Comparison of ENCODE assay signal across 9 cellular contexts in genomic region chr14:105486974-105487448, GRCh38. TPM values are rescaled to one million over a fixed set of nuclear protein-coding genes. Genes with fewer than 3 reads are reported as not detected.
DNase-seq lines count a peak whose midpoint lies in the region; ATAC-seq, FAIRE-seq and TF ChIP-seq lines count a peak whose summit lies in the region.
"Had no signal": no experiment of that assay in that cellular context is flagged by ENCODE, and none has a peak within 500 bp of the region (broad histone marks: within the 10 kb centered on the region; RNA-seq: fewer than 3 reads in every experiment).

No MANE protein-coding gene starts in this region.

- no peak overlapping the region for H3K27ac ChIP-seq in keratinocyte (ENCODE audit: control insufficient read depth, insufficient read depth, low read length)

- peak overlapping the region in 1 of 3 experiments; percentile 7 for H3K4me3 ChIP-seq in keratinocyte (ENCODE audit: control insufficient read depth in 2 of 3, extremely low read depth in 1 of 3, insufficient read depth in 2 of 3, low read depth in 1 of 3, low read length in 3 of 3)

- dilution Hi-C loops in keratinocyte (cut with MboI; ENCODE audit: extremely low pct_ligation_motif_present, low sequenced_read_pairs), result no loop called here

- peaks cover 31% of the 10 kb centered on the region for H3K4me1 ChIP-seq in keratinocyte (ENCODE audit: control insufficient read depth, extremely low read depth, insufficient read depth, low read length)

- peak overlapping the region; percentile 92 for H3K27ac Mint-ChIP-seq in activated T-helper 17 cell treated with anti-CD3 and anti-CD28 coated beads, Interleukin-2, amount 50 U/mL, for 72 hours
- H3K27ac Mint-ChIP-seq in stimulated activated naive CD8-positive, alpha-beta T cell treated with anti-CD3 and anti-CD28 coated beads, Interleukin-15, Interleukin-2, amounts not matched to agents 100 ng/mL and 50 ng/mL, for 24 hours, result no peak overlapping the region

- no peak for FAIRE-seq in keratinocyte (lab: Jason Lieb, UNC)

- peaks cover 22% of the 10 kb centered on the region for H3K4me1 Mint-ChIP-seq in activated T-helper 17 cell treated with anti-CD3 and anti-CD28 coated beads, Interleukin-2, amount 50 U/mL, for 72 hours
- H3K4me1 Mint-ChIP-seq in stimulated activated naive CD8-positive, alpha-beta T cell treated with anti-CD3 and anti-CD28 coated beads, Interleukin-15, Interleukin-2, amounts not matched to agents 100 ng/mL and 50 ng/mL, for 24 hours (ENCODE audit: low read depth), result peaks cover 44% of the 10 kb centered on the region

- no peaks in the 10 kb centered on the region for H3K79me2 ChIP-seq in keratinocyte (ENCODE audit: control insufficient read depth, insufficient read depth, low read length)

- H3K9me1 ChIP-seq in keratinocyte (ENCODE audit: control insufficient read depth, extremely low read depth, insufficient read depth, low read length), result no peaks in the 10 kb centered on the region

- H3K9me3 ChIP-seq in keratinocyte (ENCODE audit: control insufficient read depth, low read depth, low read length), result no peaks in the 10 kb centered on the region

- H3K9ac ChIP-seq in keratinocyte (ENCODE audit: control insufficient read depth, extremely low read depth, insufficient read depth, low read length), result no peak overlapping the region

- peaks cover 35% of the 10 kb centered on the region for H3K27me3 ChIP-seq in keratinocyte (ENCODE audit: control insufficient read depth, extremely low read depth, insufficient read depth, low read length)

- TF ChIP-seq CTCF in keratinocyte (optimal IDR thresholded peaks at IDR 0.05 in 1 of 3, IDR thresholded peaks at IDR 0.05 in 1 of 3, conservative IDR thresholded peaks at IDR 0.05 in 1 of 3; ENCODE audit: extremely low read depth in 1 of 3, insufficient read depth in 2 of 3, low read length in 3 of 3), result no peak

- no peaks in the 10 kb centered on the region for H3K27me3 Mint-ChIP-seq in activated T-helper 17 cell treated with anti-CD3 and anti-CD28 coated beads, Interleukin-2, amount 50 U/mL, for 72 hours
- no peaks in the 10 kb centered on the region for H3K27me3 Mint-ChIP-seq in stimulated activated naive CD8-positive, alpha-beta T cell treated with anti-CD3 and anti-CD28 coated beads, Interleukin-15, Interleukin-2, amounts not matched to agents 100 ng/mL and 50 ng/mL, for 24 hours

- H3K36me3 ChIP-seq in keratinocyte (ENCODE audit: control insufficient read depth in 2 of 2, extremely low read depth in 1 of 2, insufficient read depth in 2 of 2, low read length in 2 of 2), result no peaks in the 10 kb centered on the region

- no peak for ATAC-seq in activated T-helper 17 cell treated with anti-CD3 and anti-CD28 coated beads, Interleukin-2, amount 50 U/mL, for 72 hours (replicated peaks)
- ATAC-seq in HG03442 (IDR thresholded peaks at IDR 0.05; ENCODE audit: unreplicated experiment), result no peak
- ATAC-seq: activated naive CD4-positive, alpha-beta T cell treated with anti-CD3 and anti-CD28 coated beads, Interleukin-2, amount 50 U/mL, for 72 hours had no signal

- no peak overlapping the region for H2AFZ ChIP-seq in keratinocyte (ENCODE audit: control insufficient read depth, low read length)

- H4K20me1 ChIP-seq in keratinocyte (ENCODE audit: control insufficient read depth, extremely low read depth, insufficient read depth, low read length), result peaks cover 3% of the 10 kb centered on the region

- no peaks in the 10 kb centered on the region for H3K9me3 Mint-ChIP-seq in activated T-helper 17 cell treated with anti-CD3 and anti-CD28 coated beads, Interleukin-2, amount 50 U/mL, for 72 hours
- H3K9me3 Mint-ChIP-seq in stimulated activated naive CD8-positive, alpha-beta T cell treated with anti-CD3 and anti-CD28 coated beads, Interleukin-15, Interleukin-2, amounts not matched to agents 100 ng/mL and 50 ng/mL, for 24 hours, result no peaks in the 10 kb centered on the region
- H3K9me3 Mint-ChIP-seq: activated naive CD4-positive, alpha-beta T cell treated with anti-CD3 and anti-CD28 coated beads, Interleukin-2, amount 50 U/mL, for 72 hours had no signal

- peak overlapping the region; percentile 48 for H3K4me2 ChIP-seq in keratinocyte (ENCODE audit: control insufficient read depth, extremely low read depth, insufficient read depth, low read depth, low read length)

- H3K36me3 Mint-ChIP-seq in activated T-helper 17 cell treated with anti-CD3 and anti-CD28 coated beads, Interleukin-2, amount 50 U/mL, for 72 hours (ENCODE audit: low read depth), result peaks cover 33% of the 10 kb centered on the region
- H3K36me3 Mint-ChIP-seq in stimulated activated naive CD8-positive, alpha-beta T cell treated with anti-CD3 and anti-CD28 coated beads, Interleukin-15, Interleukin-2, amounts not matched to agents 100 ng/mL and 50 ng/mL, for 24 hours (ENCODE audit: low read depth), result no peaks in the 10 kb centered on the region

- H3K4me3 Mint-ChIP-seq in activated T-helper 17 cell treated with anti-CD3 and anti-CD28 coated beads, Interleukin-2, amount 50 U/mL, for 72 hours, result peak overlapping the region; percentile 86
- H3K4me3 Mint-ChIP-seq in stimulated activated naive CD8-positive, alpha-beta T cell treated with anti-CD3 and anti-CD28 coated beads, Interleukin-15, Interleukin-2, amounts not matched to agents 100 ng/mL and 50 ng/mL, for 24 hours, result peak overlapping the region; percentile 84

- DNase-seq in activated T-cell treated with anti-CD3 and anti-CD28 coated beads for 1 hour (ENCODE audit: low read depth) (peak; percentile 57), activated T-cell treated with anti-CD3 and anti-CD28 coated beads for 4 hours (no peak), keratinocyte (ENCODE audit: low read depth, low spot score) (no peak), iPS-NIHi11 (ENCODE audit: low spot score) (no peak), EL (no peak)

RNA-seq across cellular contexts. Expression of gene CRIP1, which starts 0.3 kb away (rescaled TPM):
- 100 to 1,000 TPM; 271 to 358 TPM for total RNA-seq in activated T-helper 17 cell treated with anti-CD3 and anti-CD28 coated beads, Interleukin-2, amount 50 U/mL, for 72 hours
- polyA plus RNA-seq in keratinocyte, result 1.1 to 1.7 TPM (median 1.3 TPM) in 3 replicates
- polyA plus RNA-seq in keratinocyte (2011; ENCODE audit: low read depth), result not detected
- polyA plus RNA-seq in keratinocyte (2011; cell fraction: cytosol; rRNA removed), result 0.23 and 1.0 TPM in 2 replicates
- 0.27 and 0.85 TPM in 2 replicates for polyA plus RNA-seq in keratinocyte (2011; cell fraction: nucleus; rRNA removed)
- 2.2 TPM in 1 of 2 replicates, not detected in the other for polyA plus RNA-seq in keratinocyte (2012; ENCODE audit: low replicate concordance)
- polyA minus RNA-seq in keratinocyte, result not detected in 3 replicates
- not detected for polyA minus RNA-seq in keratinocyte (2011; cell fraction: cytosol; rRNA and poly(A)+ RNA removed)
- polyA minus RNA-seq in keratinocyte (2011; cell fraction: nucleus; rRNA and poly(A)+ RNA removed), result 1.8 TPM in 1 of 2 replicates, not detected in the other

RNA-seq across cellular contexts. Expression of gene TEDC1, which starts 4.0 kb away (rescaled TPM):
- total RNA-seq in activated T-helper 17 cell treated with anti-CD3 and anti-CD28 coated beads, Interleukin-2, amount 50 U/mL, for 72 hours, result 10 to 100 TPM; 23.3 to 39.1 TPM
- polyA plus RNA-seq in keratinocyte, result 4.2 to 5.0 TPM (median 5.0 TPM) in 3 replicates
- polyA plus RNA-seq in keratinocyte (2011; ENCODE audit: low read depth), result 0.85 TPM
- polyA plus RNA-seq in keratinocyte (2011; cell fraction: cytosol; rRNA removed), result 1.6 and 5.4 TPM in 2 replicates
- polyA plus RNA-seq in keratinocyte (2011; cell fraction: nucleus; rRNA removed), result 5.5 and 5.6 TPM in 2 replicates
- polyA plus RNA-seq in keratinocyte (2012; ENCODE audit: low replicate concordance), result 2.0 and 10.5 TPM in 2 replicates
- 2.0 to 6.2 TPM (median 3.5 TPM) in 3 replicates for polyA minus RNA-seq in keratinocyte
- polyA minus RNA-seq in keratinocyte (2011; cell fraction: cytosol; rRNA and poly(A)+ RNA removed), result 8.6 TPM
- polyA minus RNA-seq in keratinocyte (2011; cell fraction: nucleus; rRNA and poly(A)+ RNA removed), result 2.7 and 3.4 TPM in 2 replicates

RNA-seq across cellular contexts. Expression of gene CRIP2, which starts 12.4 kb away (rescaled TPM):
- 1 to 10 TPM in 1 of 2 donors, under 1 TPM in 1; 0.97 to 2.2 TPM for total RNA-seq in activated T-helper 17 cell treated with anti-CD3 and anti-CD28 coated beads, Interleukin-2, amount 50 U/mL, for 72 hours
- 4.8 to 12.7 TPM (median 5.7 TPM) in 3 replicates for polyA plus RNA-seq in keratinocyte
- 0.61 TPM for polyA plus RNA-seq in keratinocyte (2011; ENCODE audit: low read depth)
- polyA plus RNA-seq in keratinocyte (2011; cell fraction: cytosol; rRNA removed), result 3.7 and 13.9 TPM in 2 replicates
- polyA plus RNA-seq in keratinocyte (2011; cell fraction: nucleus; rRNA removed), result 5.7 and 7.8 TPM in 2 replicates
- 6.0 and 8.3 TPM in 2 replicates for polyA plus RNA-seq in keratinocyte (2012; ENCODE audit: low replicate concordance)
- polyA minus RNA-seq in keratinocyte, result 1.2 to 5.3 TPM (median 3.8 TPM) in 3 replicates
- 18.0 TPM for polyA minus RNA-seq in keratinocyte (2011; cell fraction: cytosol; rRNA and poly(A)+ RNA removed)
- polyA minus RNA-seq in keratinocyte (2011; cell fraction: nucleus; rRNA and poly(A)+ RNA removed), result 1.6 and 3.7 TPM in 2 replicates

RNA-seq across cellular contexts. Expression of gene TMEM121, which starts 39.4 kb away (rescaled TPM):
- total RNA-seq in activated T-helper 17 cell treated with anti-CD3 and anti-CD28 coated beads, Interleukin-2, amount 50 U/mL, for 72 hours, result 10 to 100 TPM in 1 of 2 donors, 1 to 10 TPM in 1; 2.5 to 12.3 TPM
- 0.18 to 0.31 TPM (median 0.23 TPM) in 3 replicates for polyA plus RNA-seq in keratinocyte
- polyA plus RNA-seq in keratinocyte (2011; ENCODE audit: low read depth), result not detected
- polyA plus RNA-seq in keratinocyte (2011; cell fraction: cytosol; rRNA removed), result 0.05 and 0.53 TPM in 2 replicates
- polyA plus RNA-seq in keratinocyte (2011; cell fraction: nucleus; rRNA removed), result 0.14 and 0.20 TPM in 2 replicates
- polyA plus RNA-seq in keratinocyte (2012; ENCODE audit: low replicate concordance), result 0.14 and 0.74 TPM in 2 replicates
- 0.13 to 0.20 TPM in 2 of 3 replicates, not detected in the other for polyA minus RNA-seq in keratinocyte
- not detected for polyA minus RNA-seq in keratinocyte (2011; cell fraction: cytosol; rRNA and poly(A)+ RNA removed)
- 0.39 TPM in 1 of 2 replicates, not detected in the other for polyA minus RNA-seq in keratinocyte (2011; cell fraction: nucleus; rRNA and poly(A)+ RNA removed)
